8 cellular contexts compared by ENCODE assay signal in genomic region chr1:179228783-179229213, GRCh38. TPM values are rescaled to one million over a fixed set of nuclear protein-coding genes. Genes with fewer than 3 reads are reported as not detected.
DNase-seq lines count a peak whose midpoint lies in the region; ATAC-seq and TF ChIP-seq lines count a peak whose summit lies in the region.

No MANE protein-coding gene starts in this region.

- TF ChIP-seq CTCF in RWPE2 (IDR thresholded peaks at IDR 0.05; ENCODE audit: poor library complexity, severe bottlenecking), result no peak
- no peak for TF ChIP-seq CTCF in hepatocyte (IDR thresholded peaks at IDR 0.05; ENCODE audit: poor library complexity)
- no peak for TF ChIP-seq CTCF in retinal pigment epithelial cell (conservative IDR thresholded peaks at IDR 0.05; ENCODE audit: low read depth, low read length)

- ATAC-seq in HG03103 (IDR thresholded peaks at IDR 0.05; ENCODE audit: low read depth, unreplicated experiment), result peak; percentile 30
- peak; percentile 35 for ATAC-seq in RWPE2 (ENCODE audit: low read depth)

- peaks cover 8% of the 10 kb centered on the region for H4K20me1 ChIP-seq in hepatocyte (ENCODE audit: insufficient read depth, poor library complexity, severe bottlenecking)

- H3K79me2 ChIP-seq in hepatocyte, result peaks cover 48% of the 10 kb centered on the region

- peak; percentile 28 for DNase-seq in NCI-H1092 treated with DMSO at 0.1 percent for 48 hours (lab: John Stamatoyannopoulos, UW)
- DNase-seq in NCI-H1092 (lab: John Stamatoyannopoulos, UW), result no peak
- peak; percentile 63 for DNase-seq in RWPE2 (ENCODE audit: low spot score)
- DNase-seq in amygdala (lab: John Stamatoyannopoulos, UW), result peak in 41 of 56 donors; percentile 5 to 62 (median 33)
- peak; percentile 69 for DNase-seq in hepatocyte (ENCODE audit: low spot score)
- DNase-seq in retinal pigment epithelial cell (ENCODE audit: low read depth), result no peak
- no peak for DNase-seq in amniotic stem cell (lab: John Stamatoyannopoulos, UW)

- 3% methylated on average over 11 of the region's 19 CpGs for WGBS in hepatocyte (ENCODE audit: low lambda C conversion rate, missing lambda C conversion rate)

- H3K4me3 ChIP-seq in RWPE2 (ENCODE audit: severe bottlenecking) (peak overlapping the region; percentile 99), hepatocyte (peak overlapping the region; percentile 100), retinal pigment epithelial cell (ENCODE audit: low read length) (peak overlapping the region; percentile 60)

- peak overlapping the region; percentile 97 for H2AFZ ChIP-seq in hepatocyte

- peaks cover 12% of the 10 kb centered on the region; the same call in 1 of the 2 replicates for H3K36me3 ChIP-seq in RWPE2 (ENCODE audit: low read depth)
- no peaks in the 10 kb centered on the region for H3K36me3 ChIP-seq in hepatocyte (replicated peaks; ENCODE audit: insufficient read depth, low read depth)

- H3K4me2 ChIP-seq in hepatocyte, result peak overlapping the region; percentile 88

- H3K4me1 ChIP-seq in RWPE2 (ENCODE audit: insufficient read depth, poor library complexity, severe bottlenecking) (peaks cover 21% of the 10 kb centered on the region), hepatocyte (ENCODE audit: insufficient read depth) (peaks cover 9% of the 10 kb centered on the region)

- H3K27ac ChIP-seq in RWPE2 (ENCODE audit: poor library complexity, severe bottlenecking) (peak overlapping the region; percentile 85), hepatocyte (peak overlapping the region; percentile 96)

- H3K9me3 ChIP-seq in RWPE2 (ENCODE audit: severe bottlenecking), result peaks cover 5% of the 10 kb centered on the region
- H3K9me3 ChIP-seq in hepatocyte (ENCODE audit: low read depth), result no peaks in the 10 kb centered on the region

- H3K27me3 ChIP-seq in RWPE2 (ENCODE audit: insufficient read depth, poor library complexity, severe bottlenecking), result no peaks in the 10 kb centered on the region
- no peaks in the 10 kb centered on the region for H3K27me3 ChIP-seq in hepatocyte

- no peaks in the 10 kb centered on the region for H3K9me2 ChIP-seq in hepatocyte (replicated peaks; ENCODE audit: insufficient read depth)

RNA-seq across cellular contexts. Expression of gene ABL2, which starts 0.7 kb away (rescaled TPM):
- 11.3 and 11.6 TPM in 2 replicates for total RNA-seq in hepatocyte
- polyA plus RNA-seq in hepatocyte, result 8.6 and 13.0 TPM in 2 replicates

Comparison
In these comparisons a context has a peak if more than half of its experiments do, and no peak if none do; other contexts are left out.
1. DNase-seq: peak in NCI-H1092 treated with DMSO at 0.1 percent for 48 hours (single experiment), RWPE2 (single experiment), amygdala (41 of 56) and hepatocyte (single experiment); none in NCI-H1092 (single experiment), retinal pigment epithelial cell (single experiment) and amniotic stem cell (single experiment).
2. Peak in every context shown above with its lines, with median percentiles within 50 percentile points of each other: H3K4me3 ChIP-seq.